In genomic region chr11:67482736-67483497, GRCh38 we compare ENCODE assay signal across 1 cellular context.
TF ChIP-seq lines count a peak whose summit lies in the region.

Gene AIP, plus strand, starts transcription at chr11:67483026. Its CDS starts 133 bp downstream, at chr11:67483159.

TF ChIP-seq in GM12878, 131 proteins besides CTCF, POLR2A, EP300 and RAD21 (continued from another document and continues in another):
- no peak for TF ChIP-seq CUX1 (IDR thresholded peaks at IDR 0.05; ENCODE audit: insufficient replicate concordance, low read depth, low read length)
- no peak for TF ChIP-seq CEBPZ (IDR thresholded peaks at IDR 0.05; ENCODE audit: low read depth, low read length)
- TF ChIP-seq ZSCAN29 (IDR thresholded peaks at IDR 0.05), result no peak
- TF ChIP-seq, protein P1, sequence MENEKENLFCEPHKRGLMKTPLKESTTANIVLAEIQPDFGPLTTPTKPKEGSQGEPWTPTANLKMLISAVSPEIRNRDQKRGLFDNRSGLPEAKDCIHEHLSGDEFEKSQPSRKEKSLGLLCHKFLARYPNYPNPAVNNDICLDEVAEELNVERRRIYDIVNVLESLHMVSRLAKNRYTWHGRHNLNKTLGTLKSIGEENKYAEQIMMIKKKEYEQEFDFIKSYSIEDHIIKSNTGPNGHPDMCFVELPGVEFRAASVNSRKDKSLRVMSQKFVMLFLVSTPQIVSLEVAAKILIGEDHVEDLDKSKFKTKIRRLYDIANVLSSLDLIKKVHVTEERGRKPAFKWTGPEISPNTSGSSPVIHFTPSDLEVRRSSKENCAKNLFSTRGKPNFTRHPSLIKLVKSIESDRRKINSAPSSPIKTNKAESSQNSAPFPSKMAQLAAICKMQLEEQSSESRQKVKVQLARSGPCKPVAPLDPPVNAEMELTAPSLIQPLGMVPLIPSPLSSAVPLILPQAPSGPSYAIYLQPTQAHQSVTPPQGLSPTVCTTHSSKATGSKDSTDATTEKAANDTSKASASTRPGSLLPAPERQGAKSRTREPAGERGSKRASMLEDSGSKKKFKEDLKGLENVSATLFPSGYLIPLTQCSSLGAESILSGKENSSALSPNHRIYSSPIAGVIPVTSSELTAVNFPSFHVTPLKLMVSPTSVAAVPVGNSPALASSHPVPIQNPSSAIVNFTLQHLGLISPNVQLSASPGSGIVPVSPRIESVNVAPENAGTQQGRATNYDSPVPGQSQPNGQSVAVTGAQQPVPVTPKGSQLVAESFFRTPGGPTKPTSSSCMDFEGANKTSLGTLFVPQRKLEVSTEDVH (IDR thresholded peaks at IDR 0.05; ENCODE audit: low read depth, partially characterized antibody), result no peak
- TF ChIP-seq MYC (IDR thresholded peaks at IDR 0.05; ENCODE audit: insufficient read depth, insufficient read length, insufficient replicate concordance, low read length, severe bottlenecking), result no peak
- no peak for TF ChIP-seq SREBF2 (IDR thresholded peaks at IDR 0.05; ENCODE audit: low read length)
- peak; percentile 79 for TF ChIP-seq KLF5 (IDR thresholded peaks at IDR 0.05; ENCODE audit: partially characterized antibody)
- TF ChIP-seq CREB1 (IDR thresholded peaks at IDR 0.05; ENCODE audit: low read depth), result no peak
- TF ChIP-seq NBN (IDR thresholded peaks at IDR 0.05), result peak; percentile 58
- TF ChIP-seq EED (IDR thresholded peaks at IDR 0.05; ENCODE audit: low read depth), result 0 out of 2 replicates have a peak, but pooled peaks have one; percentile 2
- TF ChIP-seq TBL1XR1 (IDR thresholded peaks at IDR 0.05; ENCODE audit: low read depth, low read length), result peak; percentile 44; the same call in 1 of the 2 replicates
- TF ChIP-seq PRDM15 (CRISPR knock-in tag; IDR thresholded peaks at IDR 0.05), result no peak
- no peak for TF ChIP-seq CBX3 (IDR thresholded peaks at IDR 0.05; ENCODE audit: borderline replicate concordance, low read depth)
- TF ChIP-seq MYB (IDR thresholded peaks at IDR 0.05; ENCODE audit: borderline replicate concordance, low read depth, low read length), result no peak
- TF ChIP-seq, protein P2, sequence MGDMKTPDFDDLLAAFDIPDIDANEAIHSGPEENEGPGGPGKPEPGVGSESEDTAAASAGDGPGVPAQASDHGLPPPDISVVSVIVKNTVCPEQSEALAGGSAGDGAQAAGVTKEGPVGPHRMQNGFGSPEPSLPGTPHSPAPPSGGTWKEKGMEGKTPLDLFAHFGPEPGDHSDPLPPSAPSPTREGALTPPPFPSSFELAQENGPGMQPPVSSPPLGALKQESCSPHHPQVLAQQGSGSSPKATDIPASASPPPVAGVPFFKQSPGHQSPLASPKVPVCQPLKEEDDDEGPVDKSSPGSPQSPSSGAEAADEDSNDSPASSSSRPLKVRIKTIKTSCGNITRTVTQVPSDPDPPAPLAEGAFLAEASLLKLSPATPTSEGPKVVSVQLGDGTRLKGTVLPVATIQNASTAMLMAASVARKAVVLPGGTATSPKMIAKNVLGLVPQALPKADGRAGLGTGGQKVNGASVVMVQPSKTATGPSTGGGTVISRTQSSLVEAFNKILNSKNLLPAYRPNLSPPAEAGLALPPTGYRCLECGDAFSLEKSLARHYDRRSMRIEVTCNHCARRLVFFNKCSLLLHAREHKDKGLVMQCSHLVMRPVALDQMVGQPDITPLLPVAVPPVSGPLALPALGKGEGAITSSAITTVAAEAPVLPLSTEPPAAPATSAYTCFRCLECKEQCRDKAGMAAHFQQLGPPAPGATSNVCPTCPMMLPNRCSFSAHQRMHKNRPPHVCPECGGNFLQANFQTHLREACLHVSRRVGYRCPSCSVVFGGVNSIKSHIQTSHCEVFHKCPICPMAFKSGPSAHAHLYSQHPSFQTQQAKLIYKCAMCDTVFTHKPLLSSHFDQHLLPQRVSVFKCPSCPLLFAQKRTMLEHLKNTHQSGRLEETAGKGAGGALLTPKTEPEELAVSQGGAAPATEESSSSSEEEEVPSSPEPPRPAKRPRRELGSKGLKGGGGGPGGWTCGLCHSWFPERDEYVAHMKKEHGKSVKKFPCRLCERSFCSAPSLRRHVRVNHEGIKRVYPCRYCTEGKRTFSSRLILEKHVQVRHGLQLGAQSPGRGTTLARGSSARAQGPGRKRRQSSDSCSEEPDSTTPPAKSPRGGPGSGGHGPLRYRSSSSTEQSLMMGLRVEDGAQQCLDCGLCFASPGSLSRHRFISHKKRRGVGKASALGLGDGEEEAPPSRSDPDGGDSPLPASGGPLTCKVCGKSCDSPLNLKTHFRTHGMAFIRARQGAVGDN (IDR thresholded peaks at IDR 0.05), result peak; percentile 99
- TF ChIP-seq ZNF622 (IDR thresholded peaks at IDR 0.05), result no peak
- no peak for TF ChIP-seq NFIC (IDR thresholded peaks at IDR 0.05; ENCODE audit: low read depth, low read length)
- TF ChIP-seq, protein P3, sequence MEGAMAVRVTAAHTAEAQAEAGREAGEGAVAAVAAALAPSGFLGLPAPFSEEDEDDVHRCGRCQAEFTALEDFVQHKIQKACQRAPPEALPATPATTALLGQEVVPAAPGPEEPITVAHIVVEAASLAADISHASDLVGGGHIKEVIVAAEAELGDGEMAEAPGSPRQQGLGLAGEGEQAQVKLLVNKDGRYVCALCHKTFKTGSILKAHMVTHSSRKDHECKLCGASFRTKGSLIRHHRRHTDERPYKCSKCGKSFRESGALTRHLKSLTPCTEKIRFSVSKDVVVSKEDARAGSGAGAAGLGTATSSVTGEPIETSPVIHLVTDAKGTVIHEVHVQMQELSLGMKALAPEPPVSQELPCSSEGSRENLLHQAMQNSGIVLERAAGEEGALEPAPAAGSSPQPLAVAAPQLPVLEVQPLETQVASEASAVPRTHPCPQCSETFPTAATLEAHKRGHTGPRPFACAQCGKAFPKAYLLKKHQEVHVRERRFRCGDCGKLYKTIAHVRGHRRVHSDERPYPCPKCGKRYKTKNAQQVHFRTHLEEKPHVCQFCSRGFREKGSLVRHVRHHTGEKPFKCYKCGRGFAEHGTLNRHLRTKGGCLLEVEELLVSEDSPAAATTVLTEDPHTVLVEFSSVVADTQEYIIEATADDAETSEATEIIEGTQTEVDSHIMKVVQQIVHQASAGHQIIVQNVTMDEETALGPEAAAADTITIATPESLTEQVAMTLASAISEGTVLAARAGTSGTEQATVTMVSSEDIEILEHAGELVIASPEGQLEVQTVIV (IDR thresholded peaks at IDR 0.05; ENCODE audit: borderline replicate concordance, partially characterized antibody), result peak; percentile 58
- TF ChIP-seq CEBPB (IDR thresholded peaks at IDR 0.05; ENCODE audit: borderline replicate concordance in 1 of 2, low read depth in 2 of 2, low read length in 2 of 2), result no peak
- no peak for TF ChIP-seq TARDBP (IDR thresholded peaks at IDR 0.05; ENCODE audit: borderline replicate concordance)
- TF ChIP-seq EGR1 (IDR thresholded peaks at IDR 0.05; ENCODE audit: borderline replicate concordance in 1 of 2, low read depth in 2 of 2, low read length in 2 of 2), result no peak
- TF ChIP-seq IRF3 (IDR thresholded peaks at IDR 0.05), result peak; percentile 62
- TF ChIP-seq, protein P4, sequence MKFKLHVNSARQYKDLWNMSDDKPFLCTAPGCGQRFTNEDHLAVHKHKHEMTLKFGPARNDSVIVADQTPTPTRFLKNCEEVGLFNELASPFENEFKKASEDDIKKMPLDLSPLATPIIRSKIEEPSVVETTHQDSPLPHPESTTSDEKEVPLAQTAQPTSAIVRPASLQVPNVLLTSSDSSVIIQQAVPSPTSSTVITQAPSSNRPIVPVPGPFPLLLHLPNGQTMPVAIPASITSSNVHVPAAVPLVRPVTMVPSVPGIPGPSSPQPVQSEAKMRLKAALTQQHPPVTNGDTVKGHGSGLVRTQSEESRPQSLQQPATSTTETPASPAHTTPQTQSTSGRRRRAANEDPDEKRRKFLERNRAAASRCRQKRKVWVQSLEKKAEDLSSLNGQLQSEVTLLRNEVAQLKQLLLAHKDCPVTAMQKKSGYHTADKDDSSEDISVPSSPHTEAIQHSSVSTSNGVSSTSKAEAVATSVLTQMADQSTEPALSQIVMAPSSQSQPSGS (IDR thresholded peaks at IDR 0.05; ENCODE audit: low read length), result no peak
- peak in 1 of 2 experiments; percentile 70; a peak in 3 of 4 replicates for TF ChIP-seq BHLHE40 (IDR thresholded peaks at IDR 0.05; ENCODE audit: borderline replicate concordance in 1 of 2, low read depth in 2 of 2, low read length in 1 of 2)
- peak; percentile 92 for TF ChIP-seq ZNF384 (IDR thresholded peaks at IDR 0.05; ENCODE audit: borderline replicate concordance, low read depth, low read length)
- TF ChIP-seq EZH2 (IDR thresholded peaks at IDR 0.05; ENCODE audit: borderline replicate concordance, control insufficient read depth, low read depth, low read length), result no peak
- TF ChIP-seq TCF7 (IDR thresholded peaks at IDR 0.05; ENCODE audit: borderline replicate concordance), result no peak
- peak; percentile 95 for TF ChIP-seq NRF1 (conservative IDR thresholded peaks at IDR 0.05; ENCODE audit: low read depth, low read length)
